In the genomic region with DNA sequence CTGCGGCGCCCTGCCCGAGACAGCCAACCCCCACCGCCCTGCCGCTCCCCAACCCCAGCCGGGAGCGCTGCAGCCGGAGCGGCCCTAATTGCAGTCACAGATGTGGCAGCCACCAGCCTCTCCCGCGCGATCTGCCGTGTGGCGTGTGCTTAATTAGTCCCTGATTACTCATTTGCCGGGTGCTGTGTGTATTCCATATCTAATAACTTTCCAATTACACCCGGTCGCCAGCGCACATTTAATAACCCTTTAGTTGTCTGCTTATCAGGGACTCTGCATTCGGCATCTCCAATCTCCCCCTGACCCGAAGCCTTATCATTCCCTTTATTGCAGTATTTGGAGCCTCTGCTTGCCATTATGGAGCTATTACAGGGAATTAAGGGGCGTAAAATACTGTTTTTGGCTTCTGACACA, we compare ENCODE assay signal across 23 cellular contexts.
DNase-seq lines count a peak whose midpoint lies in the region; ATAC-seq, FAIRE-seq and TF ChIP-seq lines count a peak whose summit lies in the region.
"Had no signal": no experiment of that assay in that cellular context is flagged by ENCODE, and none has a peak within 500 bp of the region (broad histone marks: within the 10 kb centered on the region; RNA-seq: fewer than 3 reads in every experiment).

No MANE protein-coding gene starts in this region.

- peaks cover 6% of the 10 kb centered on the region for H3K9me3 Mint-ChIP-seq in neural progenitor cell
- H3K9me3 Mint-ChIP-seq: stimulated activated naive CD8-positive, alpha-beta T cell treated with anti-CD3 and anti-CD28 coated beads, Interleukin-15, Interleukin-2, amounts not matched to agents 100 ng/mL and 50 ng/mL, for 24 hours had no signal

- H3K4me1 ChIP-seq in neural progenitor cell = peaks cover 23% of the 10 kb centered on the region

- H3K27me3 Mint-ChIP-seq in neural progenitor cell (ENCODE audit: insufficient read depth, low read depth) = peaks cover 19% of the 10 kb centered on the region
- H3K27me3 Mint-ChIP-seq: activated T-cell treated with anti-CD3 and anti-CD28 coated beads, Interleukin-2, amount 50 U/mL, for 24 hours; stimulated activated naive CD8-positive, alpha-beta T cell treated with anti-CD3 and anti-CD28 coated beads, Interleukin-15, Interleukin-2, amounts not matched to agents 100 ng/mL and 50 ng/mL, for 24 hours had no signal

- H3K4me2 ChIP-seq in neural progenitor cell = no peak overlapping the region

- H3K27ac ChIP-seq in SK-N-MC = no peak overlapping the region
- H3K27ac ChIP-seq in neural progenitor cell = no peak overlapping the region
- H3K27ac ChIP-seq: cardiac muscle cell, tibial artery had no signal

- peaks cover 28% of the 10 kb centered on the region for H3K4me1 Mint-ChIP-seq in neural progenitor cell
- H3K4me1 Mint-ChIP-seq: CD8-positive, alpha-beta memory T cell had no signal

- H3K36me3 ChIP-seq in SK-N-MC (ENCODE audit: insufficient read depth, low read length) (no peaks in the 10 kb centered on the region), neural progenitor cell (no peaks in the 10 kb centered on the region)
- H3K36me3 ChIP-seq: cardiac muscle cell, tibial artery had no signal

- H2AFZ ChIP-seq in neural progenitor cell (replicated peaks) = no peak overlapping the region

- no peaks in the 10 kb centered on the region for H4K20me1 ChIP-seq in neural progenitor cell (ENCODE audit: low read depth)

- no peaks in the 10 kb centered on the region for H3K27me3 ChIP-seq in neural progenitor cell
- H3K27me3 ChIP-seq: cardiac muscle cell had no signal

- H3K79me2 ChIP-seq in neural progenitor cell (ENCODE audit: low read depth) = no peaks in the 10 kb centered on the region

- peak overlapping the region; percentile 35 for H3K27ac Mint-ChIP-seq in neural progenitor cell
- H3K27ac Mint-ChIP-seq: activated T-cell treated with anti-CD3 and anti-CD28 coated beads, Interleukin-2, amount 50 U/mL, for 24 hours; CD8-positive, alpha-beta memory T cell; stimulated activated naive CD8-positive, alpha-beta T cell treated with anti-CD3 and anti-CD28 coated beads, Interleukin-15, Interleukin-2, amounts not matched to agents 100 ng/mL and 50 ng/mL, for 24 hours had no signal

- no peak overlapping the region for H3K9ac ChIP-seq in SK-N-MC (ENCODE audit: insufficient read length)
- no peak overlapping the region for H3K9ac ChIP-seq in neural progenitor cell

- H3K9me3 ChIP-seq in SK-N-MC (ENCODE audit: low read depth, low read length) = no peaks in the 10 kb centered on the region
- H3K9me3 ChIP-seq in neural progenitor cell (ENCODE audit: low read depth) = no peaks in the 10 kb centered on the region
- H3K9me3 ChIP-seq: tibial artery had no signal

- H3F3A ChIP-seq in neural progenitor cell (ENCODE audit: low read depth) = peaks cover 31% of the 10 kb centered on the region

- TF ChIP-seq CTCF in neural progenitor cell (IDR thresholded peaks at IDR 0.05) = no peak

- FAIRE-seq in frontal cortex (lab: Jason Lieb, UNC) = no peak
- FAIRE-seq: GM12892 had no signal

- peak overlapping the region; percentile 24; the same call in 1 of the 2 replicates for H3K4me3 ChIP-seq in SK-N-MC
- no peak overlapping the region for H3K4me3 ChIP-seq in neural progenitor cell
- H3K4me3 ChIP-seq: cardiac muscle cell, tibial artery had no signal

- no peak overlapping the region for H3K4me3 Mint-ChIP-seq in neural progenitor cell
- H3K4me3 Mint-ChIP-seq: activated T-cell treated with anti-CD3 and anti-CD28 coated beads, Interleukin-2, amount 50 U/mL, for 24 hours; CD8-positive, alpha-beta memory T cell; stimulated activated naive CD8-positive, alpha-beta T cell treated with anti-CD3 and anti-CD28 coated beads, Interleukin-15, Interleukin-2, amounts not matched to agents 100 ng/mL and 50 ng/mL, for 24 hours had no signal

- ATAC-seq in GM21786 (IDR thresholded peaks at IDR 0.05; ENCODE audit: unreplicated experiment) (no peak), GM21390 (IDR thresholded peaks at IDR 0.05; ENCODE audit: unreplicated experiment) (no peak)

- DNase-seq in D341Med (ENCODE audit: low spot score) (peak; percentile 70), NCI-H1694 (lab: John Stamatoyannopoulos, UW) (peak; percentile 82), SK-N-MC (ENCODE audit: low read depth, low spot score) (no peak), neural progenitor cell (ENCODE audit: low spot score) (no peak), frontal cortex (ENCODE audit: low spot score in 2 of 2) (no peak)
- no peak for DNase-seq in stimulated activated CD4-positive, alpha-beta T cell treated with anti-CD3 and anti-CD28 coated beads, Interleukin-4, amount 100 ng/mL, for 24 hours
- DNase-seq: activated CD4-positive, CD25-positive, alpha-beta regulatory T cell treated with anti-CD3 and anti-CD28 coated beads, Interleukin-2, amount 50 U/mL, for 72 hours; activated naive CD4-positive, alpha-beta T cell; activated T-cell treated with anti-CD3 and anti-CD28 coated beads, Interleukin-2, amount 50 U/mL, for 24 hours; CD8-positive, alpha-beta memory T cell; cortex of kidney; DMS79 treated with DMSO at 0.1 percent for 48 hours; glutamatergic neuron; GOT3; Karpas-422; NCI-H1048; stimulated activated CD4-positive, alpha-beta T cell treated with anti-CD3 and anti-CD28 coated beads, Interleukin-4, amount 100 ng/mL, for 4 hours; tibial artery had no signal

- peaks cover 6% of the 10 kb centered on the region for H3K36me3 Mint-ChIP-seq in neural progenitor cell
- H3K36me3 Mint-ChIP-seq: CD8-positive, alpha-beta memory T cell had no signal

Comparison
In these comparisons a context has a peak if more than half of its experiments do, and no peak if none do; other contexts are left out.
1. DNase-seq: peak in D341Med (single experiment) and NCI-H1694 (single experiment); none in SK-N-MC (single experiment), neural progenitor cell (single experiment), frontal cortex (0 of 2) and stimulated activated CD4-positive, alpha-beta T cell treated with anti-CD3 and anti-CD28 coated beads, Interleukin-4, amount 100 ng/mL, for 24 hours (single experiment).